31 cellular contexts compared by ENCODE assay signal in the genomic region with DNA sequence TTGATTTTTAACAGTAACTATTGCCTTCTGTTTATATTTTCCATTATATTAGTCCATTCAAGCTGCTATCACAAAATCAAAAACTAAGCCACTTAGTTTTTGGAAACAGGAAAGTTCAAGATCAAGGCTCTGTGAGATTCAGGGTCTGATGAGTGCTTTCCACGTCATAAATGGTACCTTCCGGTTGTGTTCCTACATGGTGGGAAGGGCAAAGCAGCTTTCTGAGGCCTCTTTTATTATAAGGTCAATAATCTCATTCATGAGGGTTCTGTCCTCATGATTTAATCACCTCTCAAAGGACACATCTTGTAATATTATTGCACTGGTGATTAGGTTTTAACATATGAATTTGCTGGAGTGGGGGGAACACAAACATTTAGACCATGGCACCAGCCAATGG.
DNase-seq lines count a peak whose midpoint lies in the region; ATAC-seq and TF ChIP-seq lines count a peak whose summit lies in the region.
"Had no signal": no experiment of that assay in that cellular context is flagged by ENCODE, and none has a peak within 500 bp of the region (broad histone marks: within the 10 kb centered on the region; RNA-seq: fewer than 3 reads in every experiment).

No MANE protein-coding gene starts in this region.

- no peak overlapping the region for H3K23ac ChIP-seq in IMR-90 (ENCODE audit: low read depth, low read length)

- no peaks in the 10 kb centered on the region for H3K9me3 ChIP-seq in IMR-90 (ENCODE audit: control insufficient read depth, insufficient read depth, low read length)
- H3K9me3 ChIP-seq in spleen, result peaks cover 0 to 4% (median 0%) of the 10 kb centered on the region in 8 donors
- H3K9me3 ChIP-seq in SK-N-SH, result no peaks in the 10 kb centered on the region
- H3K9me3 ChIP-seq: A549; BE2C; BLaER1; BLaER1 treated with 17β-estradiol and CSF1 and Interleukin-3, amounts not matched to agents 10 nM and 100 nM; Caco-2 had no signal

- POLR2A ChIA-PET in IMR-90 (lab: Charles Lee; ENCODE audit: unreplicated experiment) (no interaction called here), SK-N-SH (lab: Yijun Ruan, JAX) (no interaction called here)

- H3K9me1 ChIP-seq in IMR-90 (ENCODE audit: insufficient read depth, low read length), result no peaks in the 10 kb centered on the region

- no peak overlapping the region for H2AK9ac ChIP-seq in IMR-90 (replicated peaks; ENCODE audit: low read depth, low read length, poor library complexity)

- no peak overlapping the region for H4K5ac ChIP-seq in IMR-90 (ENCODE audit: low read depth, low read length)

- H3K4me3 ChIP-seq in IMR-90 (ENCODE audit: insufficient read depth, low read depth, low read length), result no peak overlapping the region
- no peak overlapping the region for H3K4me3 ChIP-seq in spleen
- no peak overlapping the region for H3K4me3 ChIP-seq in SK-N-SH (ENCODE audit: low read depth in 2 of 2, low read length in 1 of 2)
- H3K4me3 ChIP-seq: A549; BLaER1; BLaER1 treated with 17β-estradiol and CSF1 and Interleukin-3, amounts not matched to agents 10 nM and 100 nM had no signal

- no peak overlapping the region for H2BK120ac ChIP-seq in IMR-90 (ENCODE audit: low read depth, low read length)

- no peak for ATAC-seq in IMR-90 (ENCODE audit: low read depth)
- ATAC-seq: A549; CD8-positive, alpha-beta T cell had no signal

- no peak overlapping the region for H2BK20ac ChIP-seq in IMR-90 (ENCODE audit: low read depth, low read length)

- dilution Hi-C loops in IMR-90 (cut with HindIII; ENCODE audit: low sequenced_read_pairs, unreplicated experiment), result no loop called here

- H2AFZ ChIP-seq in IMR-90 (replicated peaks; ENCODE audit: low read length, poor library complexity) (no peak overlapping the region), SK-N-SH (ENCODE audit: low read depth) (no peak overlapping the region)

- no peaks in the 10 kb centered on the region for H3K27me3 ChIP-seq in IMR-90 (ENCODE audit: control insufficient read depth, insufficient read depth, low read length)
- no peaks in the 10 kb centered on the region for H3K27me3 ChIP-seq in spleen (replicated peaks in 1 of 7)
- H3K27me3 ChIP-seq in SK-N-SH (ENCODE audit: insufficient read depth), result peaks cover 7% of the 10 kb centered on the region; the same call in 1 of the 2 replicates
- H3K27me3 ChIP-seq: BLaER1; BLaER1 treated with 17β-estradiol and CSF1 and Interleukin-3, amounts not matched to agents 10 nM and 100 nM had no signal

- H3K79me2 ChIP-seq in SK-N-SH (ENCODE audit: insufficient read depth), result no peaks in the 10 kb centered on the region

- H3K4me1 ChIP-seq in IMR-90 (ENCODE audit: control insufficient read depth, insufficient read depth, low read length) (no peaks in the 10 kb centered on the region), spleen (no peaks in the 10 kb centered on the region), SK-N-SH (ENCODE audit: control insufficient read depth in 1 of 2, insufficient read depth in 2 of 2, low read depth in 1 of 2, low read length in 1 of 2) (no peaks in the 10 kb centered on the region)
- H3K4me1 ChIP-seq: A549; BE2C; BLaER1; BLaER1 treated with 17β-estradiol and CSF1 and Interleukin-3, amounts not matched to agents 10 nM and 100 nM; Caco-2 had no signal

- H3K79me1 ChIP-seq in IMR-90 (ENCODE audit: low read depth in 1 of 2, low read length in 2 of 2), result no peaks in the 10 kb centered on the region

- H3K27ac ChIP-seq in IMR-90 (ENCODE audit: insufficient read depth, low read length), result peak overlapping the region; percentile 62; the same call in 1 of the 2 replicates
- peak overlapping the region in 7 of 8 donors; percentile 25 to 78 (median 60) for H3K27ac ChIP-seq in spleen
- no peak overlapping the region for H3K27ac ChIP-seq in SK-N-SH (ENCODE audit: low read depth in 2 of 2, low read length in 1 of 2)
- H3K27ac ChIP-seq: 22Rv1; A549; BLaER1; BLaER1 treated with 17β-estradiol and CSF1 and Interleukin-3, amounts not matched to agents 10 nM and 100 nM; C4-2B had no signal

- H3K9me2 ChIP-seq in SK-N-SH, result no peaks in the 10 kb centered on the region

- no peak overlapping the region for H2AK5ac ChIP-seq in IMR-90 (ENCODE audit: low read depth, low read length)

- no peak for TF ChIP-seq POLR2A in IMR-90 (IDR thresholded peaks at IDR 0.05; ENCODE audit: low read depth, low read length)
- no peak for TF ChIP-seq POLR2A in spleen (IDR thresholded peaks at IDR 0.05)

- H3K18ac ChIP-seq in IMR-90 (ENCODE audit: low read depth, low read length), result peak overlapping the region; percentile 83; the same call in 1 of the 2 replicates

- TF ChIP-seq CTCF in IMR-90 (conservative IDR thresholded peaks at IDR 0.05; ENCODE audit: low read depth, low read length) (no peak), spleen (IDR thresholded peaks at IDR 0.05 in 8 of 11, conservative IDR thresholded peaks at IDR 0.05 in 3 of 11) (no peak), GM20000 (IDR thresholded peaks at IDR 0.05; ENCODE audit: extremely low read depth, missing control alignments) (no peak), SK-N-SH (IDR thresholded peaks at IDR 0.05) (no peak)

- TF ChIP-seq EP300 in SK-N-SH (IDR thresholded peaks at IDR 0.05; ENCODE audit: borderline replicate concordance in 1 of 2, low read depth in 1 of 2, low read length in 1 of 2), result no peak

- H3K4me2 ChIP-seq in IMR-90 (ENCODE audit: low read depth, low read length) (no peak overlapping the region), SK-N-SH (no peak overlapping the region)
- H3K4me2 ChIP-seq: A549; BLaER1; BLaER1 treated with 17β-estradiol and CSF1 and Interleukin-3, amounts not matched to agents 10 nM and 100 nM had no signal

- no peak overlapping the region for H3K4ac ChIP-seq in IMR-90 (ENCODE audit: low read depth, low read length)

- no peaks in the 10 kb centered on the region for H3F3A ChIP-seq in SK-N-SH (replicated peaks; ENCODE audit: insufficient read depth)

- no peak for DNase-seq in IMR-90
- DNase-seq in SK-MEL-5 (ENCODE audit: low read depth, low spot score), result peak; percentile 52
- DNase-seq in spleen, result no peak
- no peak for DNase-seq in GM20000 (ENCODE audit: low spot score)
- DNase-seq in SK-N-SH, result no peak
- DNase-seq in NAMALWA (ENCODE audit: low spot score), result no peak
- DNase-seq: 8988T; ACHN; AML-193; BE2C; C1 segment of cervical spinal cord; Caco-2; Calu3; CD4-positive, alpha-beta memory T cell; CD4-positive, alpha-beta T cell; CD4-positive, CD25-positive, alpha-beta regulatory T cell; CD8-positive, alpha-beta memory T cell; CD8-positive, alpha-beta T cell; COR-L47; DMS 273 treated with DMSO at 0.1 percent for 48 hours; DMS153; DMS53; DMS79; DMS79 treated with DMSO at 0.1 percent for 48 hours; DND-41; EL had no signal

- H3K36me3 ChIP-seq in IMR-90 (ENCODE audit: control insufficient read depth, insufficient read depth, low read length) (no peaks in the 10 kb centered on the region), spleen (no peaks in the 10 kb centered on the region), SK-N-SH (replicated peaks in 1 of 2; ENCODE audit: control insufficient read depth in 1 of 2, insufficient read depth in 2 of 2, low read length in 1 of 2) (no peaks in the 10 kb centered on the region)
- H3K36me3 ChIP-seq: BE2C; BLaER1; BLaER1 treated with 17β-estradiol and CSF1 and Interleukin-3, amounts not matched to agents 10 nM and 100 nM had no signal

- H2BK15ac ChIP-seq in IMR-90 (ENCODE audit: low read depth, low read length), result no peak overlapping the region

- no peak overlapping the region for H3K56ac ChIP-seq in IMR-90 (ENCODE audit: extremely low read depth, insufficient read depth, low read length)

- H4K20me1 ChIP-seq in IMR-90 (ENCODE audit: insufficient read depth, low read length) (no peaks in the 10 kb centered on the region), SK-N-SH (ENCODE audit: insufficient read depth) (no peaks in the 10 kb centered on the region)
- H4K20me1 ChIP-seq: BLaER1; BLaER1 treated with 17β-estradiol and CSF1 and Interleukin-3, amounts not matched to agents 10 nM and 100 nM had no signal

- H3K14ac ChIP-seq in IMR-90 (replicated peaks; ENCODE audit: low read depth, low read length), result no peak overlapping the region; the same call in 1 of the 2 replicates

- H3K9ac ChIP-seq in IMR-90 (ENCODE audit: low read depth, low read length) (no peak overlapping the region), SK-N-SH (no peak overlapping the region)
- H3K9ac ChIP-seq: BLaER1; BLaER1 treated with 17β-estradiol and CSF1 and Interleukin-3, amounts not matched to agents 10 nM and 100 nM had no signal

- no peak overlapping the region for H2BK5ac ChIP-seq in IMR-90 (ENCODE audit: low read depth, low read length, poor library complexity, severe bottlenecking)

- CTCF ChIA-PET in IMR-90 (lab: Yijun Ruan, JAX), result no interaction called here
- CTCF ChIA-PET in SK-N-SH (lab: Yijun Ruan, JAX), result no interaction called here

- no peak overlapping the region for H4K91ac ChIP-seq in IMR-90 (ENCODE audit: insufficient read depth, low read depth, low read length)

- BruUV-seq in IMR-90 (replicated peaks; lab: Mats Ljungman, UMichigan), result no TSS peak

- in situ Hi-C loops in IMR-90 (cut with MboI; ENCODE audit: low sequenced_read_pairs), result no loop called here
- in situ Hi-C loops in SK-MEL-5 (cut with HindIII; ENCODE audit: low pct_unique_long_range_greater_than_20kb, low sequenced_read_pairs), result no loop called here

- TF ChIP-seq RAD21 in IMR-90 (IDR thresholded peaks at IDR 0.05; ENCODE audit: low read length) (no peak), SK-N-SH (IDR thresholded peaks at IDR 0.05; ENCODE audit: low read length) (no peak)

- no CpG with 5 or more reads among the region's 2 CpGs for WGBS in IMR-90 (ENCODE audit: extremely low coverage in 2 of 2, insufficient read length in 1 of 2), 2 experiments
- 56 to 78% (median 65%) methylated on average over 2 of the region's 2 CpGs for WGBS in spleen, 5 donors
- 3% methylated on average over 2 of the region's 2 CpGs for WGBS in SK-N-SH (ENCODE audit: low lambda C conversion rate)

- H4K8ac ChIP-seq in IMR-90 (ENCODE audit: low read depth in 2 of 2, low read length in 2 of 2), result no peak overlapping the region

- intact Hi-C loops in IMR-90 (cut with micrococcal nuclease), result no loop called here
- intact Hi-C loops in spleen (cut with DNase I; ENCODE audit: low total_unique reads), result no loop called here

TF ChIP-seq in SK-N-SH, 30 proteins besides CTCF, POLR2A, EP300 and RAD21 (continues in another document):
- TF ChIP-seq RXRA (IDR thresholded peaks at IDR 0.05; ENCODE audit: borderline replicate concordance, low read depth) (no peak), FOXM1 (IDR thresholded peaks at IDR 0.05; ENCODE audit: low read depth) (no peak)
- TF ChIP-seq, protein P1, sequence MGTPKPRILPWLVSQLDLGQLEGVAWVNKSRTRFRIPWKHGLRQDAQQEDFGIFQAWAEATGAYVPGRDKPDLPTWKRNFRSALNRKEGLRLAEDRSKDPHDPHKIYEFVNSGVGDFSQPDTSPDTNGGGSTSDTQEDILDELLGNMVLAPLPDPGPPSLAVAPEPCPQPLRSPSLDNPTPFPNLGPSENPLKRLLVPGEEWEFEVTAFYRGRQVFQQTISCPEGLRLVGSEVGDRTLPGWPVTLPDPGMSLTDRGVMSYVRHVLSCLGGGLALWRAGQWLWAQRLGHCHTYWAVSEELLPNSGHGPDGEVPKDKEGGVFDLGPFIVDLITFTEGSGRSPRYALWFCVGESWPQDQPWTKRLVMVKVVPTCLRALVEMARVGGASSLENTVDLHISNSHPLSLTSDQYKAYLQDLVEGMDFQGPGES (IDR thresholded peaks at IDR 0.05; ENCODE audit: low read depth, low read length), result no peak

Comparison
In these comparisons a context has a peak if more than half of its experiments do, and no peak if none do; other contexts are left out.
1. H3K27ac ChIP-seq: peak in IMR-90 (single experiment) and spleen (7 of 8); none in SK-N-SH (0 of 2).